Comparison of ENCODE assay signal across 8 cellular contexts in the genomic region with DNA sequence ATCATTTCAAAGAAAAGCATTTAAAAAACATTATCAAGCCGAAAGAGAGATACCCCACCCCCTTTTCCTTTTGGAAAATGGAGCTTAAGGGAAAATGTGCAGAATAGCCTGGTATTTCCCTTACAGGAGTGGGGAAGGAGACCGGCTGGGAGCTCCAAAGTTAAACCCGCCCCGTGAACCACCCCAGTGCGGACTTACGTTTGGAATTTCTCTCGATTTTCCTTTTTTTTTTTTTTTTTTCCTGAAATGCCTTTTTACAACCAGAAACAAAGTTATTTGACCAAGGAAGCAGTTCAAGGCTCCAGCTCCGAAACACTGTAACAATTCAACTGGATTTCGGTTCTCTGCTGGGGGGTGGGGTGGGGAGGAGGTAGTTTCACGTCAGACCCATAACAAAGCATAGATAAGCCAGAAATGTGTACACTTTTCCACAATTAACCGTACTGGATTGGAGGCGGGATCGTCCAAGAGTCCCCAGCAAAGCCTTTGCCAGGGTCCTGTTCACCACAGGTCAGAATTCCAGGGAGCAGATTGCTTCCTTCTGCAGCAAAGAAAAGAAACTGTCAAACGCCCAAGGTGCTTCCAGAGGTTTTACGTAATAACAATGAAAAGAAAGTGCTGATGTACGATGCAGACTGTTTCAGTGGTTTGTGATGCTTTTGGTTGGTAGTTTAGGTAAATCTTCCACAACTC. TPM values are rescaled to one million over a fixed set of nuclear protein-coding genes. Genes with fewer than 3 reads are reported as not detected.
DNase-seq lines count a peak whose midpoint lies in the region.

No MANE protein-coding gene starts in this region.

- H3K27ac Mint-ChIP-seq in activated naive CD4-positive, alpha-beta T cell treated with anti-CD3 and anti-CD28 coated beads, Interleukin-2, amount 50 U/mL, for 24 hours = peak overlapping the region; percentile 71

- H3K9ac ChIP-seq in adipocyte (ENCODE audit: low read length) = peak overlapping the region; percentile 85

- no peaks in the 10 kb centered on the region for H3K27me3 ChIP-seq in adipocyte (replicated peaks; ENCODE audit: control insufficient read depth, insufficient read depth, low read length)

- H3K27ac ChIP-seq in temporal lobe (ENCODE audit: low read depth, low read length) = peak overlapping the region; percentile 57

- peak overlapping the region; percentile 82 for H3K4me3 ChIP-seq in adipocyte (ENCODE audit: low read length)

- H3K36me3 Mint-ChIP-seq in activated naive CD4-positive, alpha-beta T cell treated with anti-CD3 and anti-CD28 coated beads, Interleukin-2, amount 50 U/mL, for 24 hours = peaks cover 1% of the 10 kb centered on the region

- intact Hi-C loops in posterior vena cava (cut with DNase I) = no loop called here

- H3K9me3 Mint-ChIP-seq in activated naive CD4-positive, alpha-beta T cell treated with anti-CD3 and anti-CD28 coated beads, Interleukin-2, amount 50 U/mL, for 24 hours = no peaks in the 10 kb centered on the region

- peaks cover 64% of the 10 kb centered on the region for H3K27me3 Mint-ChIP-seq in activated naive CD4-positive, alpha-beta T cell treated with anti-CD3 and anti-CD28 coated beads, Interleukin-2, amount 50 U/mL, for 24 hours

- peaks cover 30% of the 10 kb centered on the region for H3K4me1 ChIP-seq in adipocyte (ENCODE audit: control insufficient read depth, insufficient read depth, low read length)

- H3K36me3 ChIP-seq in adipocyte (ENCODE audit: control insufficient read depth, insufficient read depth, low read length, severe bottlenecking) = no peaks in the 10 kb centered on the region

- DNase-seq in activated naive CD4-positive, alpha-beta T cell treated with anti-CD3 and anti-CD28 coated beads, Interleukin-2, amount 50 U/mL, for 16 hours = no peak
- DNase-seq in adipocyte (ENCODE audit: low read depth) = peak; percentile 40
- DNase-seq in islet precursor cell = peak; percentile 55
- DNase-seq in posterior vena cava (ENCODE audit: low spot score) = no peak
- DNase-seq in glomerular visceral epithelial cell (ENCODE audit: extremely low spot score) = no peak
- DNase-seq in mesenteric fat pad (ENCODE audit: low spot score) = no peak

- H3K4me3 Mint-ChIP-seq in activated naive CD4-positive, alpha-beta T cell treated with anti-CD3 and anti-CD28 coated beads, Interleukin-2, amount 50 U/mL, for 24 hours = peak overlapping the region; percentile 82

- H3K9me3 ChIP-seq in adipocyte (ENCODE audit: control insufficient read depth, low read length) = no peaks in the 10 kb centered on the region

- H3K4me1 Mint-ChIP-seq in activated naive CD4-positive, alpha-beta T cell treated with anti-CD3 and anti-CD28 coated beads, Interleukin-2, amount 50 U/mL, for 24 hours = peaks cover 38% of the 10 kb centered on the region

RNA-seq across cellular contexts. Expression of a gene that starts 6.7 kb away (rescaled TPM):
- total RNA-seq in temporal lobe = 6.9 TPM
- 1 to 10 TPM in 1 of 2 donors, under 1 TPM in 1; 0.33 to 1.2 TPM for total RNA-seq in posterior vena cava
- total RNA-seq in mesenteric fat pad = 0.58 TPM

RNA-seq across cellular contexts. Expression of a gene that starts 15.3 kb away (rescaled TPM):
- total RNA-seq in temporal lobe = 65.4 TPM
- 10 to 100 TPM; 31.5 to 34.0 TPM for total RNA-seq in posterior vena cava
- total RNA-seq in mesenteric fat pad = 42.1 TPM

Comparison
In these comparisons a context has a peak if more than half of its experiments do, and no peak if none do; other contexts are left out.
1. DNase-seq: peak in adipocyte (single experiment) and islet precursor cell (single experiment); none in activated naive CD4-positive, alpha-beta T cell treated with anti-CD3 and anti-CD28 coated beads, Interleukin-2, amount 50 U/mL, for 16 hours (single experiment), posterior vena cava (single experiment), glomerular visceral epithelial cell (single experiment) and mesenteric fat pad (single experiment).